7 cellular contexts compared by ENCODE assay signal in the genomic region with DNA sequence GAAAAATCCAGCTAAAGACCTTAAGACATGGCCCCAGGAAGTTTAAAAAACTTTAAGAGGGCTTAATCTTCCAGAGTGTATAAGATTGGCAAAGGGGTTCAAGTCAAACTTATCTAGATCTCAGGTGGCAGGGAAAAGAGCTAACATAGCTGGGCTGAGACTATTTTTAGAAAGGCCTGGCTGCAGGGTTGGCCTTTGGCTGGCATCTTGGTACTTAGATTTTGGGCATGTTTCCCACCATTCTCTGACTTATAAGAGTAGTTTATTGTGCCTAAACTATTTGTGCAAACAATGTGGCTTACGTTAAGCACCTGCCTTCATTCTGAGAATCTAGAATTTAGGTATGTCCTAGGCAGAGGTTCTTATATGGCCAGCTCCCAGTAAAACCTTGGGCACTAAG.
"Had no signal": no experiment of that assay in that cellular context is flagged by ENCODE, and none has a peak within 500 bp of the region (broad histone marks: within the 10 kb centered on the region; RNA-seq: fewer than 3 reads in every experiment).

No MANE protein-coding gene starts in this region.

- DNase-seq: GOT3, H7, HFFc6, IMR-90 had no signal

- H3K4me3 ChIP-seq: HAP-1, K562 had no signal

- H3K4me3 Mint-ChIP-seq: HFFc6 had no signal

- H3K36me3 ChIP-seq: HAP-1 had no signal

- ATAC-seq: HCT116, K562 had no signal

- H3K9me3 ChIP-seq: HAP-1 had no signal

- H3K4me1 ChIP-seq: HAP-1 had no signal

- H3K27ac Mint-ChIP-seq: HFFc6 had no signal
